8 cellular contexts compared by ENCODE assay signal in the genomic region with DNA sequence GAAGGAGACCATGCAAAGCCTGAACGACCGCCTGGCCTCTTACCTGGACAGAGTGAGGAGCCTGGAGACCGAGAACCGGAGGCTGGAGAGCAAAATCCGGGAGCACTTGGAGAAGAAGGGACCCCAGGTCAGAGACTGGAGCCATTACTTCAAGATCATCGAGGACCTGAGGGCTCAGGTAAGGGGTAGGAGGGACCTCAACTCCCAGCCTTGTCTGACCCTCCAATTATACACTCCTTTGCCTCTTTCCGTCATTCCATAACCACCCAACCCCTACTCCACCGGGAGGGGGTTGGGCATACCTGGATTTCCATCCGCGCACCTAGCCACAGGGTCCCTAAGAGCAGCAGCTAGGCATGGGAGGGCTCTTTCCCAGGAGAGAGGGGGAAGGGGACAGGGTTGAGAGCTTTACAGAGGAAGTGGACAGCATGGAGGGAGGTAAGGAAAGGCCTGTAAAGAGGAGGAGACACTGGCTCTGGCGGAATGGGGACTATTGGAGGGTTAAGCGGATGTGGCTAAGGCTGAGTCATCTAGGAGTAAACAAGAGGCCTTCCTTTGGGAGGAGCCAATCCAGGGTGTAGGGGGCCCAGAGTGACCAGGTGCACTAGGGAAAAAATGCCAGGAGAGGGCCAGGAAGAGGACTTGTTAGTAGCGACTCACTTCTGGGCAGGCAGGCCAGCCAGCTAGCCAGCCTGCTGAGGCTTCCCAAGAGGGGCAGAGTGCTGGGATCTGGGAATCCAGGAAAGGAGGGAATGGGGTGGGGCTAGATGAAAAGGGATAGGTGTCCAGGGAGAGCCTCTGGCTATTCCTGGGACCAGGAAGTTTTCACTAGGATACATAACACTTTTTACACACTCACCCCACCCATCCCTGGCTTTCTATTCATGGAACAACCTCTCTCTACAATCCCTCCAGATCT. TPM values are rescaled to one million over a fixed set of nuclear protein-coding genes. Genes with fewer than 3 reads are reported as not detected.
DNase-seq lines count a peak whose midpoint lies in the region; ATAC-seq and TF ChIP-seq lines count a peak whose summit lies in the region.

No MANE protein-coding gene starts in this region.

- WGBS in mammary epithelial cell (ENCODE audit: low coverage, missing lambda C conversion rate) = 0% methylated on average over 1 of the region's 13 CpGs
- 27 to 37% methylated on average over 13 of the region's 13 CpGs for WGBS in upper lobe of left lung, 2 donors

- no peak for TF ChIP-seq CTCF in mammary epithelial cell (conservative IDR thresholded peaks at IDR 0.05 in 1 of 2, IDR thresholded peaks at IDR 0.05 in 1 of 2; ENCODE audit: extremely low read depth in 1 of 2, insufficient read depth in 1 of 2, low read depth in 1 of 2, low read length in 2 of 2)
- TF ChIP-seq CTCF in upper lobe of left lung (IDR thresholded peaks at IDR 0.05) = no peak

- H3K9me3 ChIP-seq in mammary epithelial cell (replicated peaks; ENCODE audit: insufficient read depth, low read length) (no peaks in the 10 kb centered on the region), upper lobe of left lung (no peaks in the 10 kb centered on the region)

- TSS peak; percentile 84 for BruUV-seq in mammary epithelial cell (replicated peaks; lab: Mats Ljungman, UMichigan)

- peak overlapping the region; percentile 19 for H2AFZ ChIP-seq in mammary epithelial cell (ENCODE audit: low read depth, low read length)

- no peak for TF ChIP-seq EP300 in upper lobe of left lung (IDR thresholded peaks at IDR 0.05)

- DNase-seq in NCI-H1436 (lab: John Stamatoyannopoulos, UW) (peak; percentile 8), NCI-H1436 treated with DMSO at 0.1 percent for 48 hours (lab: John Stamatoyannopoulos, UW) (no peak), NCI-H510A (lab: John Stamatoyannopoulos, UW) (peak; percentile 93), mammary epithelial cell (peak; percentile 93), left kidney (ENCODE audit: low read depth, low spot score) (peak; percentile 78), upper lobe of left lung (peak in 1 of 2 donors; percentile 85), dedifferentiated amniotic fluid mesenchymal stem cell (ENCODE audit: extremely low spot score) (no peak), OCI-M2 (lab: John Stamatoyannopoulos, UW; ENCODE audit: unreplicated experiment) (no peak)

- H3K36me3 ChIP-seq in mammary epithelial cell (ENCODE audit: insufficient read depth, low read length) (peaks cover 27% of the 10 kb centered on the region), upper lobe of left lung (peaks cover 0 to 14% (median 5%) of the 10 kb centered on the region in 4 donors)

- in situ Hi-C loops in mammary epithelial cell (cut with MboI; ENCODE audit: low sequenced_read_pairs in 2 of 2) = no loop called here

- H3K79me2 ChIP-seq in mammary epithelial cell (ENCODE audit: insufficient read depth, low read length) = peaks cover 34% of the 10 kb centered on the region

- peak overlapping the region; percentile 87 for H3K4me2 ChIP-seq in mammary epithelial cell (ENCODE audit: insufficient read depth, low read depth, low read length)

- peak in 3 of 4 donors; percentile 32 to 73 (median 53) for TF ChIP-seq POLR2A in upper lobe of left lung (IDR thresholded peaks at IDR 0.05)

- H3K27ac ChIP-seq in mammary epithelial cell (ENCODE audit: insufficient read depth, low read depth, low read length) (peak overlapping the region; percentile 80), upper lobe of left lung (peak overlapping the region; percentile 87 to 92 (median 88))

- peaks cover 33% of the 10 kb centered on the region for H3K4me1 ChIP-seq in mammary epithelial cell (ENCODE audit: insufficient read depth, low read length)
- peaks cover 3 to 29% (median 18%) of the 10 kb centered on the region in 4 donors for H3K4me1 ChIP-seq in upper lobe of left lung

- peak; percentile 63 to 87 for ATAC-seq in upper lobe of left lung (ENCODE audit: low FRiP score in 2 of 2)

- H3K27me3 ChIP-seq in mammary epithelial cell (ENCODE audit: insufficient read depth, low read length) (no peaks in the 10 kb centered on the region), upper lobe of left lung (peaks cover 0 to 6% (median 0%) of the 10 kb centered on the region in 4 donors)

- peak overlapping the region; percentile 76 for H3K9ac ChIP-seq in mammary epithelial cell (ENCODE audit: insufficient read depth, low read length)

- intact Hi-C loops in mammary epithelial cell (cut with micrococcal nuclease) = loop anchor here (1.0 kb wide), 1 partner anchor 43 kb away; no protein-coding TSS in a partner anchor

- CTCF ChIA-PET in mammary epithelial cell (lab: Charles Lee; ENCODE audit: low non-redundant PET) = interaction anchor here (0.5 to 0.6 kb wide), 2 partner anchors 31 to 53 kb away, joined by 3 read pairs; no protein-coding TSS in a partner anchor

- H4K20me1 ChIP-seq in mammary epithelial cell (ENCODE audit: insufficient read depth, low read length) = no peaks in the 10 kb centered on the region

- dilution Hi-C loops in mammary epithelial cell (cut with HindIII; ENCODE audit: low sequenced_read_pairs) = no loop called here

- H3K4me3 ChIP-seq in mammary epithelial cell (replicated peaks in 1 of 3; ENCODE audit: insufficient read depth in 1 of 3, low read depth in 2 of 3, low read length in 3 of 3) (peak overlapping the region; percentile 65 to 84 (median 66)), upper lobe of left lung (peak overlapping the region; percentile 43 to 68 (median 58))

RNA-seq across cellular contexts. Expression of gene KRT18, which starts 0.8 kb away (rescaled TPM):
- total RNA-seq in mammary epithelial cell (100 to 1,000 TPM; 175 to 187 TPM), upper lobe of left lung (1,000 to 10,000 TPM in 1 of 6 donors, 100 to 1,000 TPM in 4, 10 to 100 TPM in 1; 99.5 to 1,221 (median 355) TPM)
- polyA plus RNA-seq in mammary epithelial cell = 380 TPM
- polyA minus RNA-seq in mammary epithelial cell = 709 TPM

RNA-seq across cellular contexts. Expression of gene KRT8, which starts 44.8 kb away (rescaled TPM):
- 100 to 1,000 TPM in 1 of 2 donors, 10 to 100 TPM in 1; 97.0 to 397 TPM for total RNA-seq in mammary epithelial cell
- 391 TPM for polyA plus RNA-seq in mammary epithelial cell
- 365 TPM for polyA minus RNA-seq in mammary epithelial cell
- total RNA-seq in upper lobe of left lung = 1,000 to 10,000 TPM in 1 of 6 donors, 100 to 1,000 TPM in 4, 10 to 100 TPM in 1; 90.1 to 1,458 (median 358) TPM

RNA-seq across cellular contexts. Expression of gene EIF4B, which starts 56.6 kb away (rescaled TPM):
- total RNA-seq in mammary epithelial cell (100 to 1,000 TPM; 350 to 850 TPM), upper lobe of left lung (100 to 1,000 TPM; 222 to 451 (median 363) TPM)
- 312 TPM for polyA plus RNA-seq in mammary epithelial cell
- polyA minus RNA-seq in mammary epithelial cell = 610 TPM

Comparison
In these comparisons a context has a peak if more than half of its experiments do, and no peak if none do; other contexts are left out.
1. DNase-seq: peak in NCI-H1436 (single experiment), NCI-H510A (single experiment), mammary epithelial cell (single experiment) and left kidney (single experiment); none in NCI-H1436 treated with DMSO at 0.1 percent for 48 hours (single experiment), dedifferentiated amniotic fluid mesenchymal stem cell (single experiment) and OCI-M2 (single experiment).